ENCODE assay signal across 1 cellular context in genomic region chr2:8505311-8505920, GRCh38.
TF ChIP-seq lines count a peak whose summit lies in the region.

No MANE protein-coding gene starts in this region.

TF ChIP-seq in WTC11, 78 proteins besides CTCF, POLR2A, EP300 and RAD21 (continued from another document):
- no peak for TF ChIP-seq ARID4B (CRISPR knock-in tag; IDR thresholded peaks at IDR 0.05; ENCODE audit: borderline replicate concordance)
